ENCODE assay signal across 26 cellular contexts in genomic region chr15:63027646-63028045, GRCh38.
"Had no signal": no experiment of that assay in that cellular context is flagged by ENCODE, and none has a peak within 500 bp of the region (broad histone marks: within the 10 kb centered on the region; RNA-seq: fewer than 3 reads in every experiment).

No MANE protein-coding gene starts in this region.

- H3K9ac ChIP-seq: parathyroid adenoma had no signal

- H2AFZ ChIP-seq: hepatocyte, parathyroid adenoma had no signal

- H3K36me3 ChIP-seq: esophagus muscularis mucosa, gastroesophageal sphincter, heart left ventricle, neutrophil, right lobe of liver, suprapubic skin, transverse colon, vagina had no signal

- H3K9me3 ChIP-seq: esophagus muscularis mucosa, gastroesophageal sphincter, heart left ventricle, neutrophil, right lobe of liver, suprapubic skin, transverse colon, vagina had no signal

- H3K4me1 ChIP-seq: parathyroid adenoma, right lobe of liver, vagina had no signal

- H3K4me3 ChIP-seq: esophagus muscularis mucosa, gastroesophageal sphincter, heart left ventricle, hepatocyte, lung, right lobe of liver, smooth muscle cell, suprapubic skin, transverse colon, vagina had no signal

- H3K79me2 ChIP-seq: hepatocyte, parathyroid adenoma had no signal

- H3K4me2 ChIP-seq: hepatocyte, smooth muscle cell had no signal

- H3K27me3 ChIP-seq: esophagus muscularis mucosa, foreskin keratinocyte, gastroesophageal sphincter, heart left ventricle, hepatocyte, right lobe of liver, suprapubic skin, transverse colon, vagina had no signal

- H3K27ac ChIP-seq: esophagus muscularis mucosa, foreskin keratinocyte, gastroesophageal sphincter, heart left ventricle, hepatocyte, neutrophil, parathyroid adenoma, right lobe of liver, suprapubic skin, transverse colon, vagina had no signal

- FAIRE-seq: colon, endothelial cell of umbilical vein, kidney had no signal

- DNase-seq: dermis blood vessel endothelial cell; effector memory CD4-positive, alpha-beta T cell; foreskin keratinocyte; heart left ventricle; kidney; midbrain; naive thymus-derived CD8-positive, alpha-beta T cell; right lobe of liver; stimulated activated CD4-positive, alpha-beta T cell treated with anti-CD3 and anti-CD28 coated beads, Interleukin-12 subunit alpha, Interleukin-12 subunit beta, amount 100 ng/mL, for 4 hours; stimulated activated CD4-positive, alpha-beta T cell treated with anti-CD3 and anti-CD28 coated beads, Interleukin-1b, Interleukin-23, amount 100 ng/mL, for 48 hours; stimulated activated CD4-positive, alpha-beta T cell treated with anti-CD3 and anti-CD28 coated beads, Interleukin-4, amount 100 ng/mL, for 1 hour; stimulated activated CD8-positive, alpha-beta memory T cell treated with anti-CD3 and anti-CD28 coated beads, Interleukin-4, amount 100 ng/mL, for 48 hours; stimulated activated naive CD4-positive, alpha-beta T cell; stimulated activated naive CD8-positive, alpha-beta T cell treated with anti-CD3 and anti-CD28 coated beads, Interleukin-15, amount 100 ng/mL, for 72 hours; transverse colon had no signal
